ENCODE assay signal across 1 cellular context in the genomic region with DNA sequence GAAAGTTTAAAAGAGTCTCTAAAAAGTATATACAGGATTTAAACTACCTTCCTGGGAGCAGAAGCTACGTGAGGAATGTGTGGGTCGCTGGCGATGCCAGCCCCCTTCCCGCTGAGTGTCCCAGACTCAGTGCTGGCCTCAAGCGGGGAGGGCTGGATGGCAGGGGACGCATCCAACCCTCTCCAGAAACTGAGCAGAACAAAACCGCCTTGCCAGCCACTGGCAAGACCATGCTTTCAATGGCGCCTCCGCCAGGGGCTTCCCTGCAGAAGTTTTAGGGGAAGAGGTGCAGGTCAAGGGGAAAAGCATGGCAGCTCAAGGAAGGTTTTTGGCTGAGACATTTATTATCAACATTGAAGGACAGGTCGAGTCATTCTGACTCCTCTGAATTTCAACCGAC.
TF ChIP-seq lines count a peak whose summit lies in the region.

No MANE protein-coding gene starts in this region.

TF ChIP-seq in IMR-90, 13 proteins besides CTCF, POLR2A, EP300 and RAD21:
- TF ChIP-seq RCOR1 (IDR thresholded peaks at IDR 0.05; ENCODE audit: insufficient replicate concordance, low read length) (no peak), FOS (IDR thresholded peaks at IDR 0.05; ENCODE audit: low read depth, low read length) (no peak), NFE2L2 (IDR thresholded peaks at IDR 0.05; ENCODE audit: low read depth, low read length) (no peak), MAFK (IDR thresholded peaks at IDR 0.05; ENCODE audit: low read depth, low read length) (no peak), CHD1 (IDR thresholded peaks at IDR 0.05; ENCODE audit: low read depth, low read length) (no peak), MAZ (IDR thresholded peaks at IDR 0.05; ENCODE audit: borderline replicate concordance, low read depth, low read length) (no peak), SMC3 (IDR thresholded peaks at IDR 0.05; ENCODE audit: low read depth, low read length) (no peak), BHLHE40 (IDR thresholded peaks at IDR 0.05; ENCODE audit: low read depth, low read length) (no peak), MXI1 (IDR thresholded peaks at IDR 0.05; ENCODE audit: borderline replicate concordance, low read depth, low read length) (no peak)
- TF ChIP-seq, protein P1, sequence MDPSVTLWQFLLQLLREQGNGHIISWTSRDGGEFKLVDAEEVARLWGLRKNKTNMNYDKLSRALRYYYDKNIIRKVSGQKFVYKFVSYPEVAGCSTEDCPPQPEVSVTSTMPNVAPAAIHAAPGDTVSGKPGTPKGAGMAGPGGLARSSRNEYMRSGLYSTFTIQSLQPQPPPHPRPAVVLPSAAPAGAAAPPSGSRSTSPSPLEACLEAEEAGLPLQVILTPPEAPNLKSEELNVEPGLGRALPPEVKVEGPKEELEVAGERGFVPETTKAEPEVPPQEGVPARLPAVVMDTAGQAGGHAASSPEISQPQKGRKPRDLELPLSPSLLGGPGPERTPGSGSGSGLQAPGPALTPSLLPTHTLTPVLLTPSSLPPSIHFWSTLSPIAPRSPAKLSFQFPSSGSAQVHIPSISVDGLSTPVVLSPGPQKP (IDR thresholded peaks at IDR 0.05; ENCODE audit: borderline replicate concordance, low read depth, low read length) = no peak
- TF ChIP-seq, protein P2, sequence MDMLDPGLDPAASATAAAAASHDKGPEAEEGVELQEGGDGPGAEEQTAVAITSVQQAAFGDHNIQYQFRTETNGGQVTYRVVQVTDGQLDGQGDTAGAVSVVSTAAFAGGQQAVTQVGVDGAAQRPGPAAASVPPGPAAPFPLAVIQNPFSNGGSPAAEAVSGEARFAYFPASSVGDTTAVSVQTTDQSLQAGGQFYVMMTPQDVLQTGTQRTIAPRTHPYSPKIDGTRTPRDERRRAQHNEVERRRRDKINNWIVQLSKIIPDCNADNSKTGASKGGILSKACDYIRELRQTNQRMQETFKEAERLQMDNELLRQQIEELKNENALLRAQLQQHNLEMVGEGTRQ (IDR thresholded peaks at IDR 0.05; ENCODE audit: low read depth, low read length) = no peak
TF ChIP-seq in IMR-90: peak in this region for 0.
